Comparison of ENCODE assay signal across 1 cellular context in genomic region chr11:113506893-113507292, GRCh38.
TF ChIP-seq lines count a peak whose summit lies in the region.

No MANE protein-coding gene starts in this region.

TF ChIP-seq in HepG2, 621 proteins besides CTCF, POLR2A, EP300 and RAD21 (continued from another document):
- TF ChIP-seq DNMT1 (CRISPR knock-in tag; IDR thresholded peaks at IDR 0.05) (no peak), IRF2 (CRISPR knock-in tag; IDR thresholded peaks at IDR 0.05) (no peak), ZFAT (CRISPR knock-in tag; conservative IDR thresholded peaks at IDR 0.05) (no peak), ZNF496 (CRISPR knock-in tag; IDR thresholded peaks at IDR 0.05; ENCODE audit: insufficient replicate concordance) (no peak), ZBTB26 (CRISPR knock-in tag; IDR thresholded peaks at IDR 0.05; ENCODE audit: borderline replicate concordance) (no peak), PBX2 (CRISPR knock-in tag; IDR thresholded peaks at IDR 0.05) (no peak), ZNF724P (CRISPR knock-in tag; IDR thresholded peaks at IDR 0.05; ENCODE audit: borderline replicate concordance) (no peak), ATF7-NPFF (CRISPR knock-in tag; IDR thresholded peaks at IDR 0.05; ENCODE audit: low read depth) (no peak), ZNF331 (CRISPR knock-in tag; IDR thresholded peaks at IDR 0.05) (no peak), ZNF704 (CRISPR knock-in tag; IDR thresholded peaks at IDR 0.05; ENCODE audit: borderline replicate concordance) (no peak), TOE1 (CRISPR knock-in tag; IDR thresholded peaks at IDR 0.05) (no peak), KDM3A (CRISPR knock-in tag; IDR thresholded peaks at IDR 0.05; ENCODE audit: low read depth) (no peak), PRDM4 (CRISPR knock-in tag; IDR thresholded peaks at IDR 0.05; ENCODE audit: borderline replicate concordance) (no peak), PRPF4 (IDR thresholded peaks at IDR 0.05; ENCODE audit: low read depth, low read length, poor library complexity, severe bottlenecking) (no peak), ZFYVE20 (CRISPR knock-in tag; IDR thresholded peaks at IDR 0.05; ENCODE audit: borderline replicate concordance, low read depth) (no peak), ZBTB42 (CRISPR knock-in tag; IDR thresholded peaks at IDR 0.05) (no peak)
